In the genomic region with DNA sequence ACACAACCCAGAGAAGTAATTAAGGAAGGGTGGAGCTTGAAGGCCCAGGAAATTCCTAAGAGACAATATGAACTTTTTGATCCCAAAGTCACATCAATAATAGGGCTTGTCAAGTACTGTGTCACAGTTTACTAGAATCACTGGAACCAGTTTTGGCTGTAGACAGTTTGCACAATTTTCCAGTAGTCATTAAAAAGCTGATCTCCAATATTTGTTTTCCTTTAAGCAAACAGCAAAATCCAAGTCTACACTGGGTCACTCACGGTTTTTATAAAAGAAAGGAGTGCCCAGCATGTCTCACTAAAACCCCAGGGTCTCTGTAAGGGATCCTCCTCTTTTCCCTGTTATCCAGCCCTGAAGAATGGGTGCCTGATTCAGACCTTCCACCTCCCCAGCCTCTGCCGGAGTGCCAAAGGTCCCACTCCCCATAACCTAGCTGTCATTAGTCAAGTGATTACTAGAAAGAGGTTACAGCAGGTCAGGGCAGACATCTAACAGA, we compare ENCODE assay signal across 1 cellular context.
TF ChIP-seq lines count a peak whose summit lies in the region.

No MANE protein-coding gene starts in this region.

TF ChIP-seq in endothelial cell of umbilical vein, 7 proteins besides CTCF, POLR2A, EP300 and RAD21:
- TF ChIP-seq EZH2 (IDR thresholded peaks at IDR 0.05; ENCODE audit: borderline replicate concordance, low read depth, low read length, severe bottlenecking) (no peak), POLR2AphosphoS5 (IDR thresholded peaks at IDR 0.05; ENCODE audit: insufficient read depth, low read depth, low read length) (no peak), MYC (IDR thresholded peaks at IDR 0.05; ENCODE audit: low read depth, low read length) (no peak), JUN (IDR thresholded peaks at IDR 0.05; ENCODE audit: borderline replicate concordance, insufficient read depth, insufficient read length, low read depth) (no peak), GATA2 (IDR thresholded peaks at IDR 0.05; ENCODE audit: insufficient read depth, insufficient read length, low read depth, low read length) (no peak), FOS (IDR thresholded peaks at IDR 0.05; ENCODE audit: borderline replicate concordance, insufficient read depth, low read length) (no peak)
- TF ChIP-seq, protein P1, sequence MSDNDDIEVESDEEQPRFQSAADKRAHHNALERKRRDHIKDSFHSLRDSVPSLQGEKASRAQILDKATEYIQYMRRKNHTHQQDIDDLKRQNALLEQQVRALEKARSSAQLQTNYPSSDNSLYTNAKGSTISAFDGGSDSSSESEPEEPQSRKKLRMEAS (IDR thresholded peaks at IDR 0.05; ENCODE audit: insufficient read depth, insufficient read length): no peak
